Comparison of ENCODE assay signal across 27 cellular contexts in the genomic region with DNA sequence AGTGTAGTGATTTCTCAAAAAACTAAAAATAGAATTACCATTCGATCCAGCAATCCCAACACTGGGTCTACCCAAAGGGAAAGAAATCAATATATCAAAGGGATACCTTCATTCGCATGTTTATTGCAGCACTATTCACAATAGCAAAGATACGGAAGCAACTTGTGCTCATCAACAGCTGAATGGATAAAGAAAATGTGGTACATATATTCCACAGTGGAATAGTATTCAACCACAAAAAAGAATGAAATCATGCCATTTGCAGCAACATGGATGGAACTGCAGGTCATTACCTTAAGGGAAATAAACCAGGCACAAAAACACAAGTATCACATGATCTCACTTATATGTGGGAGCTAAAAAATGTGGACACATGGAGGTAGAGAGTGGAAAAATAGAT.
"Had no signal": no experiment of that assay in that cellular context is flagged by ENCODE, and none has a peak within 500 bp of the region (broad histone marks: within the 10 kb centered on the region; RNA-seq: fewer than 3 reads in every experiment).

No MANE protein-coding gene starts in this region.

- H3K4me1 ChIP-seq: prostate gland, right lobe of liver had no signal

- H3K27ac Mint-ChIP-seq: naive thymus-derived CD8-positive, alpha-beta T cell; natural killer cell treated with Interleukin-12 subunit alpha and Interleukin-12 subunit beta and Interleukin-15 and Interleukin-18, amount 100 ng/mL, for 72 hours; nephron progenitor cell; stimulated activated effector memory CD8-positive, alpha-beta T cell treated with anti-CD3 and anti-CD28 coated beads, Interleukin-12 subunit alpha, Interleukin-12 subunit beta, amount 100 ng/mL, for 72 hours; stimulated activated naive B cell treated with anti-CD40 and anti-IgM and Interleukin-4, amounts not matched to agents 10 μg/mL and 1 μg/mL and 100 μg/mL, for 72 hours had no signal

- H3K27me3 ChIP-seq: thyroid gland, upper lobe of left lung, vagina had no signal

- FAIRE-seq: pancreas, small intestine, urothelium cell line had no signal

- H3K4me3 Mint-ChIP-seq: naive thymus-derived CD8-positive, alpha-beta T cell; natural killer cell treated with Interleukin-12 subunit alpha and Interleukin-12 subunit beta and Interleukin-15 and Interleukin-18, amount 100 ng/mL, for 72 hours; nephron progenitor cell; neural crest cell; stimulated activated effector memory CD8-positive, alpha-beta T cell treated with anti-CD3 and anti-CD28 coated beads, Interleukin-12 subunit alpha, Interleukin-12 subunit beta, amount 100 ng/mL, for 72 hours; stimulated activated naive B cell treated with anti-CD40 and anti-IgM and Interleukin-4, amounts not matched to agents 10 μg/mL and 1 μg/mL and 100 μg/mL, for 72 hours had no signal

- ATAC-seq: naive thymus-derived CD8-positive, alpha-beta T cell; natural killer cell treated with Interleukin-12 subunit alpha and Interleukin-12 subunit beta and Interleukin-15 and Interleukin-18, amount 100 ng/mL, for 72 hours; pancreas; right cardiac atrium; right lobe of liver; stimulated activated effector memory CD8-positive, alpha-beta T cell treated with anti-CD3 and anti-CD28 coated beads, Interleukin-12 subunit alpha, Interleukin-12 subunit beta, amount 100 ng/mL, for 72 hours; stimulated activated naive B cell treated with anti-CD40 and anti-IgM and Interleukin-4, amounts not matched to agents 10 μg/mL and 1 μg/mL and 100 μg/mL, for 72 hours had no signal

- H3K9me3 ChIP-seq: neutrophil, pancreas, prostate gland, right lobe of liver, sigmoid colon, thoracic aorta, thyroid gland, tibial nerve, upper lobe of left lung, vagina had no signal

- H3K36me3 ChIP-seq: neutrophil, pancreas, prostate gland, right lobe of liver, sigmoid colon, stomach, thoracic aorta, thyroid gland, tibial nerve, upper lobe of left lung, vagina had no signal

- H3K9me3 Mint-ChIP-seq: natural killer cell treated with Interleukin-12 subunit alpha and Interleukin-12 subunit beta and Interleukin-15 and Interleukin-18, amount 100 ng/mL, for 72 hours; stimulated activated effector memory CD8-positive, alpha-beta T cell treated with anti-CD3 and anti-CD28 coated beads, Interleukin-12 subunit alpha, Interleukin-12 subunit beta, amount 100 ng/mL, for 72 hours; stimulated activated naive B cell treated with anti-CD40 and anti-IgM and Interleukin-4, amounts not matched to agents 10 μg/mL and 1 μg/mL and 100 μg/mL, for 72 hours had no signal

- H3K36me3 Mint-ChIP-seq: naive thymus-derived CD8-positive, alpha-beta T cell; natural killer cell treated with Interleukin-12 subunit alpha and Interleukin-12 subunit beta and Interleukin-15 and Interleukin-18, amount 100 ng/mL, for 72 hours; stimulated activated naive B cell treated with anti-CD40 and anti-IgM and Interleukin-4, amounts not matched to agents 10 μg/mL and 1 μg/mL and 100 μg/mL, for 72 hours had no signal

- H3K4me3 ChIP-seq: pancreas, prostate gland, right lobe of liver, sigmoid colon, stomach, thoracic aorta, thyroid gland, tibial nerve, upper lobe of left lung, vagina had no signal

- H3K27ac ChIP-seq: neutrophil, prostate gland, right lobe of liver, sigmoid colon, stomach, thoracic aorta, thyroid gland, tibial nerve, upper lobe of left lung, vagina had no signal

- DNase-seq: naive thymus-derived CD8-positive, alpha-beta T cell; nephron progenitor cell; nucleus accumbens; pancreas; right cardiac atrium; right lobe of liver; sigmoid colon; small intestine; stimulated activated CD4-positive, alpha-beta T cell treated with anti-CD3 and anti-CD28 coated beads, Interleukin-15, amount 100 ng/mL, for 24 hours; stimulated activated CD4-positive, alpha-beta T cell treated with anti-CD3 and anti-CD28 coated beads, Interleukin-2, amount 100 ng/mL, for 24 hours; stimulated activated CD4-positive, alpha-beta T cell treated with anti-CD3 and anti-CD28 coated beads, Interleukin-2, amount 100 ng/mL, for 48 hours; stimulated activated CD4-positive, alpha-beta T cell treated with anti-CD3 and anti-CD28 coated beads, Interleukin-4, amount 100 ng/mL, for 24 hours; stimulated activated naive B cell treated with anti-CD40 and anti-IgM and Interleukin-4, amounts not matched to agents 10 μg/mL and 1 μg/mL and 100 μg/mL, for 72 hours; stimulated activated naive CD4-positive, alpha-beta T cell treated with Interleukin-2 at 50 U/mL for 16 hours; stomach; thyroid gland; trophoblast cell; upper lobe of left lung had no signal
